In the genomic region with DNA sequence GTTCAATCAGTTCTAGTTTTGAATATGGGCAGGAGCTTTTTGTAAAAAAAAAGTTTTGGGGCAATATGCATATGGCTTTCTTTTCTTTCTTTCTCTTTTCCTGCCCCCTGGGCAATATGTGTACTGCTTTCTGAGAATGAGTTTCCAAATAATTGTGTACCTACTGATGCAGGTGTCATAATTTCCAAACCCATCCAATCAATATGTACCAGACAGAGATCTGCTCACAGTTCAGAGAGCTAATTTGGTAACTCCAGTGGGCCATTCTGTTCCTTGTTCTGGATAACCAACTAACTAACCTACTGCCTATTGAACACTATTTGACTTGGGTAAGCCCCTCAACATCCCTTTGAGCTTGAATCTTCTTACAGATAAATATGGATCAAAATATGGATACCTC, we compare ENCODE assay signal across 2 cellular contexts.
A peak's percentile ranks its signal among the peaks of the same experiment; 100 is the strongest.
TF ChIP-seq lines count a peak whose summit lies in the region.

No MANE protein-coding gene starts in this region.

TF ChIP-seq in liver, 16 proteins besides CTCF, POLR2A, EP300 and RAD21 (continued from another document):
- TF ChIP-seq, protein P1, sequence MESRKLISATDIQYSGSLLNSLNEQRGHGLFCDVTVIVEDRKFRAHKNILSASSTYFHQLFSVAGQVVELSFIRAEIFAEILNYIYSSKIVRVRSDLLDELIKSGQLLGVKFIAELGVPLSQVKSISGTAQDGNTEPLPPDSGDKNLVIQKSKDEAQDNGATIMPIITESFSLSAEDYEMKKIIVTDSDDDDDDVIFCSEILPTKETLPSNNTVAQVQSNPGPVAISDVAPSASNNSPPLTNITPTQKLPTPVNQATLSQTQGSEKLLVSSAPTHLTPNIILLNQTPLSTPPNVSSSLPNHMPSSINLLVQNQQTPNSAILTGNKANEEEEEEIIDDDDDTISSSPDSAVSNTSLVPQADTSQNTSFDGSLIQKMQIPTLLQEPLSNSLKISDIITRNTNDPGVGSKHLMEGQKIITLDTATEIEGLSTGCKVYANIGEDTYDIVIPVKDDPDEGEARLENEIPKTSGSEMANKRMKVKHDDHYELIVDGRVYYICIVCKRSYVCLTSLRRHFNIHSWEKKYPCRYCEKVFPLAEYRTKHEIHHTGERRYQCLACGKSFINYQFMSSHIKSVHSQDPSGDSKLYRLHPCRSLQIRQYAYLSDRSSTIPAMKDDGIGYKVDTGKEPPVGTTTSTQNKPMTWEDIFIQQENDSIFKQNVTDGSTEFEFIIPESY (IDR thresholded peaks at IDR 0.05), result peak; percentile 53
- TF ChIP-seq NR2F2 (IDR thresholded peaks at IDR 0.05), result no peak
- TF ChIP-seq TAF1 (conservative IDR thresholded peaks at IDR 0.05), result no peak
- TF ChIP-seq HNF4G (IDR thresholded peaks at IDR 0.05), result no peak
- TF ChIP-seq YY1 (IDR thresholded peaks at IDR 0.05), result peak; percentile 62
- TF ChIP-seq HNF4A (conservative IDR thresholded peaks at IDR 0.05), result peak; percentile 55 to 80
- TF ChIP-seq GABPA (IDR thresholded peaks at IDR 0.05 in 1 of 2, conservative IDR thresholded peaks at IDR 0.05 in 1 of 2), result no peak
- TF ChIP-seq RXRA (IDR thresholded peaks at IDR 0.05), result peak; percentile 7 to 75
- TF ChIP-seq, protein P2, sequence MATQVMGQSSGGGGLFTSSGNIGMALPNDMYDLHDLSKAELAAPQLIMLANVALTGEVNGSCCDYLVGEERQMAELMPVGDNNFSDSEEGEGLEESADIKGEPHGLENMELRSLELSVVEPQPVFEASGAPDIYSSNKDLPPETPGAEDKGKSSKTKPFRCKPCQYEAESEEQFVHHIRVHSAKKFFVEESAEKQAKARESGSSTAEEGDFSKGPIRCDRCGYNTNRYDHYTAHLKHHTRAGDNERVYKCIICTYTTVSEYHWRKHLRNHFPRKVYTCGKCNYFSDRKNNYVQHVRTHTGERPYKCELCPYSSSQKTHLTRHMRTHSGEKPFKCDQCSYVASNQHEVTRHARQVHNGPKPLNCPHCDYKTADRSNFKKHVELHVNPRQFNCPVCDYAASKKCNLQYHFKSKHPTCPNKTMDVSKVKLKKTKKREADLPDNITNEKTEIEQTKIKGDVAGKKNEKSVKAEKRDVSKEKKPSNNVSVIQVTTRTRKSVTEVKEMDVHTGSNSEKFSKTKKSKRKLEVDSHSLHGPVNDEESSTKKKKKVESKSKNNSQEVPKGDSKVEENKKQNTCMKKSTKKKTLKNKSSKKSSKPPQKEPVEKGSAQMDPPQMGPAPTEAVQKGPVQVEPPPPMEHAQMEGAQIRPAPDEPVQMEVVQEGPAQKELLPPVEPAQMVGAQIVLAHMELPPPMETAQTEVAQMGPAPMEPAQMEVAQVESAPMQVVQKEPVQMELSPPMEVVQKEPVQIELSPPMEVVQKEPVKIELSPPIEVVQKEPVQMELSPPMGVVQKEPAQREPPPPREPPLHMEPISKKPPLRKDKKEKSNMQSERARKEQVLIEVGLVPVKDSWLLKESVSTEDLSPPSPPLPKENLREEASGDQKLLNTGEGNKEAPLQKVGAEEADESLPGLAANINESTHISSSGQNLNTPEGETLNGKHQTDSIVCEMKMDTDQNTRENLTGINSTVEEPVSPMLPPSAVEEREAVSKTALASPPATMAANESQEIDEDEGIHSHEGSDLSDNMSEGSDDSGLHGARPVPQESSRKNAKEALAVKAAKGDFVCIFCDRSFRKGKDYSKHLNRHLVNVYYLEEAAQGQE (IDR thresholded peaks at IDR 0.05), result peak; percentile 39
- TF ChIP-seq, protein P3, sequence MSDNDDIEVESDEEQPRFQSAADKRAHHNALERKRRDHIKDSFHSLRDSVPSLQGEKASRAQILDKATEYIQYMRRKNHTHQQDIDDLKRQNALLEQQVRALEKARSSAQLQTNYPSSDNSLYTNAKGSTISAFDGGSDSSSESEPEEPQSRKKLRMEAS (IDR thresholded peaks at IDR 0.05), result peak; percentile 52
- TF ChIP-seq SP1 (IDR thresholded peaks at IDR 0.05), result peak; percentile 51
- TF ChIP-seq FOXA2 (IDR thresholded peaks at IDR 0.05), result peak; percentile 75

TF ChIP-seq in HepG2, 621 proteins besides CTCF, POLR2A, EP300 and RAD21 (continued from another document):
- TF ChIP-seq, protein P4, sequence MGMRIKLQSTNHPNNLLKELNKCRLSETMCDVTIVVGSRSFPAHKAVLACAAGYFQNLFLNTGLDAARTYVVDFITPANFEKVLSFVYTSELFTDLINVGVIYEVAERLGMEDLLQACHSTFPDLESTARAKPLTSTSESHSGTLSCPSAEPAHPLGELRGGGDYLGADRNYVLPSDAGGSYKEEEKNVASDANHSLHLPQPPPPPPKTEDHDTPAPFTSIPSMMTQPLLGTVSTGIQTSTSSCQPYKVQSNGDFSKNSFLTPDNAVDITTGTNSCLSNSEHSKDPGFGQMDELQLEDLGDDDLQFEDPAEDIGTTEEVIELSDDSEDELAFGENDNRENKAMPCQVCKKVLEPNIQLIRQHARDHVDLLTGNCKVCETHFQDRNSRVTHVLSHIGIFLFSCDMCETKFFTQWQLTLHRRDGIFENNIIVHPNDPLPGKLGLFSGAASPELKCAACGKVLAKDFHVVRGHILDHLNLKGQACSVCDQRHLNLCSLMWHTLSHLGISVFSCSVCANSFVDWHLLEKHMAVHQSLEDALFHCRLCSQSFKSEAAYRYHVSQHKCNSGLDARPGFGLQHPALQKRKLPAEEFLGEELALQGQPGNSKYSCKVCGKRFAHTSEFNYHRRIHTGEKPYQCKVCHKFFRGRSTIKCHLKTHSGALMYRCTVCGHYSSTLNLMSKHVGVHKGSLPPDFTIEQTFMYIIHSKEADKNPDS (CRISPR knock-in tag; IDR thresholded peaks at IDR 0.05), result no peak
- no peak for TF ChIP-seq ZNF678 (CRISPR knock-in tag; IDR thresholded peaks at IDR 0.05)
- no peak for TF ChIP-seq YEATS2 (CRISPR knock-in tag; IDR thresholded peaks at IDR 0.05; ENCODE audit: borderline replicate concordance)
